In genomic region chr1:185341196-185341781, GRCh38 we compare ENCODE assay signal across 33 cellular contexts.
"Had no signal": no experiment of that assay in that cellular context is flagged by ENCODE, and none has a peak within 500 bp of the region (broad histone marks: within the 10 kb centered on the region; RNA-seq: fewer than 3 reads in every experiment).

No MANE protein-coding gene starts in this region.

- H3K4me3 Mint-ChIP-seq: activated CD4-positive, alpha-beta memory T cell treated with anti-CD3 and anti-CD28 coated beads, Interleukin-2, amount 10 ng/mL, durations not matched to agents 7 days and 5 days; activated CD8-positive, alpha-beta memory T cell treated with anti-CD3 and anti-CD28 coated beads, Interleukin-2, amount 10 ng/mL, durations not matched to agents 7 days and 5 days; activated naive CD8-positive, alpha-beta T cell treated with anti-CD3 and anti-CD28 coated beads for 36 hours; activated T-cell treated with anti-CD3 and anti-CD28 coated beads, Interleukin-2, amount 50 U/mL, for 72 hours; activated T-helper 17 cell treated with anti-CD3 and anti-CD28 coated beads, Interleukin-2, amount 50 U/mL, for 72 hours had no signal

- ATAC-seq: activated CD8-positive, alpha-beta memory T cell treated with anti-CD3 and anti-CD28 coated beads, Interleukin-2, amount 10 ng/mL, durations not matched to agents 7 days and 5 days; activated T-cell treated with anti-CD3 and anti-CD28 coated beads, Interleukin-2, amount 50 U/mL, for 72 hours; activated T-helper 17 cell treated with anti-CD3 and anti-CD28 coated beads, Interleukin-2, amount 50 U/mL, for 72 hours; Panc1 had no signal

- DNase-seq: activated CD4-positive, alpha-beta memory T cell treated with anti-CD3 and anti-CD28 coated beads, Interleukin-2, amount 10 ng/mL, durations not matched to agents 7 days and 5 days; activated CD4-positive, alpha-beta T cell treated with anti-CD3 and anti-CD28 coated beads for 1 hour; activated CD4-positive, alpha-beta T cell treated with anti-CD3 and anti-CD28 coated beads for 48 hours; activated CD4-positive, CD25-positive, alpha-beta regulatory T cell; activated CD8-positive, alpha-beta memory T cell treated with anti-CD3 and anti-CD28 coated beads for 24 hours; activated CD8-positive, alpha-beta memory T cell treated with anti-CD3 and anti-CD28 coated beads, Interleukin-2, amount 10 ng/mL, durations not matched to agents 7 days and 5 days; activated CD8-positive, alpha-beta memory T cell treated with anti-CD3 and anti-CD28 coated beads, Interleukin-2, amount 50 U/mL, for 48 hours; activated effector memory CD4-positive, alpha-beta T cell treated with anti-CD3 and anti-CD28 coated beads, Interleukin-2, amount 50 U/mL, for 16 hours; activated naive CD4-positive, alpha-beta T cell; activated naive CD4-positive, alpha-beta T cell treated with anti-CD3 and anti-CD28 coated beads, Interleukin-2, amount 50 U/mL, for 16 hours; activated naive CD8-positive, alpha-beta T cell treated with anti-CD3 and anti-CD28 coated beads for 36 hours; activated T-cell treated with anti-CD3 and anti-CD28 coated beads, Interleukin-2, amount 50 U/mL, for 72 hours; amniotic stem cell; aorta; brain microvascular endothelial cell; central memory CD4-positive, alpha-beta T cell; Kasumi-1; MG63; MV-4-11; NCI-H1092; NCI-H1436 treated with DMSO at 0.1 percent for 48 hours; NCI-H1694 treated with DMSO at 0.1 percent for 48 hours; NCI-H2029; NCI-H345; NCI-H524 treated with DMSO at 0.1 percent for 48 hours; SHP77 treated with DMSO at 0.1 percent for 48 hours; SW 1271; T-helper 1 cell; T1000; WERI-Rb-1 had no signal

- H3K27me3 ChIP-seq: brain microvascular endothelial cell, MG63, SJSA1 had no signal

- H3K27ac Mint-ChIP-seq: activated CD4-positive, alpha-beta memory T cell treated with anti-CD3 and anti-CD28 coated beads, Interleukin-2, amount 10 ng/mL, durations not matched to agents 7 days and 5 days; activated CD8-positive, alpha-beta memory T cell treated with anti-CD3 and anti-CD28 coated beads, Interleukin-2, amount 10 ng/mL, durations not matched to agents 7 days and 5 days; activated naive CD8-positive, alpha-beta T cell treated with anti-CD3 and anti-CD28 coated beads for 36 hours; activated T-cell treated with anti-CD3 and anti-CD28 coated beads, Interleukin-2, amount 50 U/mL, for 72 hours; activated T-helper 17 cell treated with anti-CD3 and anti-CD28 coated beads, Interleukin-2, amount 50 U/mL, for 72 hours had no signal

- H3K36me3 ChIP-seq: brain microvascular endothelial cell, MG63, SJSA1, WERI-Rb-1 had no signal

- H3K9me3 ChIP-seq: MG63, SJSA1 had no signal

- H3K4me3 ChIP-seq: MG63, SJSA1 had no signal

- H3K27me3 Mint-ChIP-seq: activated CD4-positive, alpha-beta memory T cell treated with anti-CD3 and anti-CD28 coated beads, Interleukin-2, amount 10 ng/mL, durations not matched to agents 7 days and 5 days; activated CD8-positive, alpha-beta memory T cell treated with anti-CD3 and anti-CD28 coated beads, Interleukin-2, amount 10 ng/mL, durations not matched to agents 7 days and 5 days; activated naive CD8-positive, alpha-beta T cell treated with anti-CD3 and anti-CD28 coated beads for 36 hours; activated T-helper 17 cell treated with anti-CD3 and anti-CD28 coated beads, Interleukin-2, amount 50 U/mL, for 72 hours had no signal

- H3K9me3 Mint-ChIP-seq: activated CD4-positive, alpha-beta memory T cell treated with anti-CD3 and anti-CD28 coated beads, Interleukin-2, amount 10 ng/mL, durations not matched to agents 7 days and 5 days; activated T-helper 17 cell treated with anti-CD3 and anti-CD28 coated beads, Interleukin-2, amount 50 U/mL, for 72 hours had no signal

- H3K27ac ChIP-seq: brain microvascular endothelial cell, SJSA1, WERI-Rb-1 had no signal
